ENCODE assay signal across 13 cellular contexts in genomic region chr20:35319206-35320197, GRCh38. TPM values are rescaled to one million over a fixed set of nuclear protein-coding genes. Genes with fewer than 3 reads are reported as not detected.
A peak's percentile ranks its signal among the peaks of the same experiment; 100 is the strongest.
DNase-seq lines count a peak whose midpoint lies in the region; ATAC-seq and TF ChIP-seq lines count a peak whose summit lies in the region.
"Had no signal": no experiment of that assay in that cellular context is flagged by ENCODE, and none has a peak within 500 bp of the region (broad histone marks: within the 10 kb centered on the region; RNA-seq: fewer than 3 reads in every experiment).

No MANE protein-coding gene starts in this region.

- H3K9me2 ChIP-seq in PC-3 (replicated peaks; ENCODE audit: low read length), result no peaks in the 10 kb centered on the region

- H3K4me1 ChIP-seq in PC-3 (ENCODE audit: insufficient read depth, low read length), result peaks cover 57% of the 10 kb centered on the region
- H3K4me1 ChIP-seq in psoas muscle, result peaks cover 16% of the 10 kb centered on the region
- H3K4me1 ChIP-seq in endodermal cell (ENCODE audit: control insufficient read depth, insufficient read depth, low read length), result no peaks in the 10 kb centered on the region
- H3K4me1 ChIP-seq in effector memory CD4-positive, alpha-beta T cell (ENCODE audit: control insufficient read depth, insufficient read depth, low read length, poor library complexity, severe bottlenecking), result no peaks in the 10 kb centered on the region

- peak overlapping the region; percentile 76 for H3K9ac ChIP-seq in PC-3 (ENCODE audit: low read length)
- no peak overlapping the region for H3K9ac ChIP-seq in endodermal cell (ENCODE audit: extremely low read depth, low read length, poor library complexity, severe bottlenecking)

- DNase-seq in GM04503 (ENCODE audit: low read depth) (peak; percentile 51), PC-3 (peak; percentile 62), psoas muscle (no peak), endodermal cell (no peak), GM10266 (ENCODE audit: extremely low spot score) (no peak), GF-D8 (lab: John Stamatoyannopoulos, UW) (no peak)
- DNase-seq in effector memory CD4-positive, alpha-beta T cell, result no peak
- DNase-seq: activated CD4-positive, CD25-positive, alpha-beta regulatory T cell; left cardiac atrium; NCI-H524 treated with DMSO at 0.1 percent for 48 hours had no signal

- TF ChIP-seq CTCF in PC-3 (conservative IDR thresholded peaks at IDR 0.05; ENCODE audit: low read depth, low read length), result no peak
- TF ChIP-seq CTCF in psoas muscle (IDR thresholded peaks at IDR 0.05), result no peak
- TF ChIP-seq CTCF in endodermal cell (conservative IDR thresholded peaks at IDR 0.05), result no peak
- no peak for TF ChIP-seq CTCF in GM10266 (IDR thresholded peaks at IDR 0.05; ENCODE audit: control insufficient read depth, insufficient read depth, low read depth, missing control alignments)

- H3F3A ChIP-seq in PC-3 (ENCODE audit: low read length, unreplicated experiment), result peaks cover 3% of the 10 kb centered on the region

- H3K27me3 ChIP-seq in PC-3 (ENCODE audit: low read length) (no peaks in the 10 kb centered on the region), psoas muscle (ENCODE audit: insufficient read depth in 3 of 3, low read length in 2 of 3) (no peaks in the 10 kb centered on the region), endodermal cell (ENCODE audit: control insufficient read depth, insufficient read depth, low read length, poor library complexity, severe bottlenecking) (no peaks in the 10 kb centered on the region)
- no peaks in the 10 kb centered on the region for H3K27me3 ChIP-seq in effector memory CD4-positive, alpha-beta T cell (replicated peaks; ENCODE audit: control insufficient read depth, insufficient read depth, low read length, poor library complexity, severe bottlenecking)
- H3K27me3 ChIP-seq: tibial nerve had no signal

- no peak overlapping the region for H3K4me3 Mint-ChIP-seq in endodermal cell

- ATAC-seq in PC-3 (peak; percentile 70), esophagus mucosa (peak; percentile 24), psoas muscle (peak in 3 of 4 donors; percentile 53 to 56 (median 56))

- H3K27me3 Mint-ChIP-seq in endodermal cell (ENCODE audit: insufficient read depth), result no peaks in the 10 kb centered on the region

- intact Hi-C loops in PC-3 (cut with micrococcal nuclease) (loop anchor here (1.0 to 2.0 kb wide), 3 partner anchors 11 to 20 kb away; no protein-coding TSS in a partner anchor), psoas muscle (cut with DNase I) (no loop called here)

- no peaks in the 10 kb centered on the region for H3K9me3 Mint-ChIP-seq in endodermal cell

- 59 to 60% (median 60%) methylated on average over 5 of the region's 5 CpGs for WGBS in psoas muscle, 3 donors
- WGBS in endodermal cell (ENCODE audit: insufficient coverage in 1 of 2, insufficient read length in 1 of 2), 2 experiments, result 79 to 88% methylated on average over 4 to 5 of the region's 5 CpGs

- POLR2A ChIA-PET in PC-3 (lab: Charles Lee; ENCODE audit: unreplicated experiment), result no interaction called here

- H3K4me3 ChIP-seq in PC-3 (ENCODE audit: low read length), result no peak overlapping the region
- no peak overlapping the region for H3K4me3 ChIP-seq in psoas muscle
- no peak overlapping the region for H3K4me3 ChIP-seq in endodermal cell (ENCODE audit: low read length)
- H3K4me3 ChIP-seq in effector memory CD4-positive, alpha-beta T cell (ENCODE audit: insufficient read depth, low read depth, low read length, poor library complexity, severe bottlenecking), result no peak overlapping the region
- H3K4me3 ChIP-seq: tibial nerve had no signal

- H3K36me3 Mint-ChIP-seq in endodermal cell (ENCODE audit: low read depth), result peaks cover 3% of the 10 kb centered on the region

- peak overlapping the region; percentile 64 for H3K4me2 ChIP-seq in PC-3 (ENCODE audit: low read length)

- CTCF ChIA-PET in PC-3 (lab: Charles Lee), result interaction anchor here (0.5 to 2.3 kb wide), 4 partner anchors 13 to 120 kb away, joined by 3 to 19 read pairs (median 4); no protein-coding TSS in a partner anchor

- H3K27ac ChIP-seq in PC-3 (ENCODE audit: low read length) (peak overlapping the region; percentile 95), psoas muscle (peak overlapping the region; percentile 79), endodermal cell (ENCODE audit: low read depth, low read length) (no peak overlapping the region)
- no peak overlapping the region for H3K27ac ChIP-seq in effector memory CD4-positive, alpha-beta T cell (ENCODE audit: insufficient read depth, low read length, poor library complexity, severe bottlenecking)

- peaks cover 14% of the 10 kb centered on the region for H3K4me1 Mint-ChIP-seq in endodermal cell

- TSS peak; percentile 18 for BruUV-seq in PC-3 (replicated peaks; lab: Mats Ljungman, UMichigan)

- H3K36me3 ChIP-seq in PC-3 (ENCODE audit: low read depth, low read length) (no peaks in the 10 kb centered on the region), psoas muscle (ENCODE audit: insufficient read depth in 1 of 2, low read depth in 1 of 2) (peaks cover 0 to 2% of the 10 kb centered on the region in 2 donors), endodermal cell (ENCODE audit: control insufficient read depth, insufficient read depth, low read length) (peaks cover 3% of the 10 kb centered on the region)
- H3K36me3 ChIP-seq in effector memory CD4-positive, alpha-beta T cell (ENCODE audit: control insufficient read depth, insufficient read depth, low read length), result no peaks in the 10 kb centered on the region

- H4K20me1 ChIP-seq in PC-3 (ENCODE audit: low read length), result no peaks in the 10 kb centered on the region

- no peak overlapping the region for H2AFZ ChIP-seq in PC-3 (ENCODE audit: low read length)

- 0 out of 2 replicates have a peak, but pooled peaks cover 8% of the 10 kb centered on the region for H3K79me2 ChIP-seq in PC-3 (ENCODE audit: low read length)

- H3K9me3 ChIP-seq in PC-3 (ENCODE audit: low read length) (no peaks in the 10 kb centered on the region), psoas muscle (no peaks in the 10 kb centered on the region), endodermal cell (ENCODE audit: control insufficient read depth, low read length) (no peaks in the 10 kb centered on the region)
- no peaks in the 10 kb centered on the region for H3K9me3 ChIP-seq in effector memory CD4-positive, alpha-beta T cell (ENCODE audit: control insufficient read depth, low read length)
- H3K9me3 ChIP-seq: tibial nerve had no signal

- no peak overlapping the region for H3K27ac Mint-ChIP-seq in endodermal cell

RNA-seq across cellular contexts. Expression of gene FAM83C, which starts 27.3 kb away (rescaled TPM):
- 0.12 TPM in 1 of 2 replicates, not detected in the other for total RNA-seq in PC-3 (2014; rRNA removed)
- 39.1 TPM for total RNA-seq in esophagus mucosa
- not detected for total RNA-seq in psoas muscle
- under 1 TPM; 0.04 to 0.07 (median 0.04) TPM for polyA plus RNA-seq in psoas muscle
- not detected for total RNA-seq in endodermal cell
- not detected for polyA plus RNA-seq in endodermal cell (2013, experiment 1 of 2)
- not detected for polyA plus RNA-seq in endodermal cell (2013, experiment 2 of 2)
- total RNA-seq: cardiac septum, left cardiac atrium, tibial nerve had no signal

RNA-seq across cellular contexts. Expression of gene EIF6, which starts 34.9 kb away (rescaled TPM):
- total RNA-seq in PC-3 (2014; rRNA removed) (292 and 294 TPM in 2 replicates), esophagus mucosa (256 TPM), psoas muscle (10 to 100 TPM; 44.3 to 65.5 (median 52.6) TPM), endodermal cell (100 to 1,000 TPM; 127 to 132 TPM)
- 100 to 1,000 TPM in 1 of 3 donors, 10 to 100 TPM in 2; 63.0 to 169 (median 71.1) TPM for polyA plus RNA-seq in psoas muscle
- polyA plus RNA-seq in endodermal cell (2013, experiment 1 of 2), result 91.6 TPM
- 82.7 TPM for polyA plus RNA-seq in endodermal cell (2013, experiment 2 of 2)

RNA-seq across cellular contexts. Expression of gene MMP24OS, which starts 41.6 kb away (rescaled TPM):
- total RNA-seq in PC-3 (2014; rRNA removed) (19.5 and 22.7 TPM in 2 replicates), esophagus mucosa (57.6 TPM), psoas muscle (10 to 100 TPM; 25.1 to 40.6 (median 27.2) TPM), endodermal cell (10 to 100 TPM; 32.2 to 38.8 TPM)
- 10 to 100 TPM; 10.4 to 22.5 (median 19.3) TPM for polyA plus RNA-seq in psoas muscle
- polyA plus RNA-seq in endodermal cell (2013, experiment 1 of 2), result 46.0 TPM
- polyA plus RNA-seq in endodermal cell (2013, experiment 2 of 2), result 41.6 TPM

Comparison
In these comparisons a context has a peak if more than half of its experiments do, and no peak if none do; other contexts are left out.
1. DNase-seq: peak in GM04503 (single experiment) and PC-3 (single experiment); none in psoas muscle (0 of 2), endodermal cell (single experiment), GM10266 (single experiment), effector memory CD4-positive, alpha-beta T cell (0 of 3) and GF-D8 (single experiment).
2. H3K27ac ChIP-seq: peak in PC-3 (single experiment) and psoas muscle (single experiment); none in endodermal cell (single experiment) and effector memory CD4-positive, alpha-beta T cell (single experiment).
3. RNA of gene FAM83C, which starts 27.3 kb away (total RNA-seq): 39.1 TPM in esophagus mucosa (single experiment); not detected in endodermal cell, not detected in psoas muscle and 0.12 TPM in PC-3; every median in the first group is over 10 times any median in the second.
4. Peak in every context shown above with its lines, with median percentiles within 50 percentile points of each other: ATAC-seq.